ENCODE assay signal across 11 cellular contexts in genomic region chr12:112018571-112019237, GRCh38. TPM values are rescaled to one million over a fixed set of nuclear protein-coding genes. Genes with fewer than 3 reads are reported as not detected.
DNase-seq lines count a peak whose midpoint lies in the region; ATAC-seq and TF ChIP-seq lines count a peak whose summit lies in the region.
"Had no signal": no experiment of that assay in that cellular context is flagged by ENCODE, and none has a peak within 500 bp of the region (broad histone marks: within the 10 kb centered on the region; RNA-seq: fewer than 3 reads in every experiment).

No MANE protein-coding gene starts in this region.

- no peak overlapping the region for H3K14ac ChIP-seq in IMR-90 (replicated peaks; ENCODE audit: low read depth, low read length)

- CTCF ChIA-PET in IMR-90 (lab: Yijun Ruan, JAX) = no interaction called here

- TF ChIP-seq POLR2A in IMR-90 (IDR thresholded peaks at IDR 0.05; ENCODE audit: low read depth, low read length) (no peak), spleen (IDR thresholded peaks at IDR 0.05) (no peak)

- H4K8ac ChIP-seq in IMR-90 (ENCODE audit: low read depth in 2 of 2, low read length in 2 of 2) = peak overlapping the region in 1 of 2 experiments; percentile 12; a peak in 1 of 4 replicates

- H3K27me3 Mint-ChIP-seq in CD14-positive monocyte (ENCODE audit: low read depth in 3 of 3) = no peaks in the 10 kb centered on the region
- H3K27me3 Mint-ChIP-seq in activated naive CD8-positive, alpha-beta T cell treated with anti-CD3 and anti-CD28 coated beads, Interleukin-2, amount 10 ng/mL, durations not matched to agents 7 days and 5 days = no peaks in the 10 kb centered on the region
- H3K27me3 Mint-ChIP-seq in immature natural killer cell (ENCODE audit: low read depth in 3 of 3) = peaks cover 0 to 4% (median 2%) of the 10 kb centered on the region in 3 donors
- H3K27me3 Mint-ChIP-seq: activated naive CD4-positive, alpha-beta T cell treated with anti-CD3 and anti-CD28 coated beads, Interleukin-2, amount 10 ng/mL, durations not matched to agents 7 days and 5 days had no signal

- TF ChIP-seq CTCF in CD14-positive monocyte (IDR thresholded peaks at IDR 0.05) = no peak
- no peak for TF ChIP-seq CTCF in IMR-90 (conservative IDR thresholded peaks at IDR 0.05; ENCODE audit: low read depth, low read length)
- no peak for TF ChIP-seq CTCF in spleen (IDR thresholded peaks at IDR 0.05 in 8 of 11, conservative IDR thresholded peaks at IDR 0.05 in 3 of 11)

- H2AK5ac ChIP-seq in IMR-90 (ENCODE audit: low read depth, low read length) = no peak overlapping the region; the same call in 1 of the 2 replicates

- ATAC-seq in IMR-90 (ENCODE audit: low read depth) = peak; percentile 85
- ATAC-seq in activated naive CD8-positive, alpha-beta T cell treated with anti-CD3 and anti-CD28 coated beads, Interleukin-2, amount 10 ng/mL, durations not matched to agents 7 days and 5 days (ENCODE audit: low read depth) = no peak
- ATAC-seq in GM21737 (IDR thresholded peaks at IDR 0.05; ENCODE audit: unreplicated experiment) = no peak
- no peak for ATAC-seq in GM19463 (IDR thresholded peaks at IDR 0.05; ENCODE audit: unreplicated experiment)

- H2BK5ac ChIP-seq in IMR-90 (ENCODE audit: low read depth, low read length, poor library complexity, severe bottlenecking) = peak overlapping the region; percentile 73

- POLR2A ChIA-PET in IMR-90 (lab: Charles Lee; ENCODE audit: unreplicated experiment) = no interaction called here
- POLR2A ChIA-PET in activated naive CD8-positive, alpha-beta T cell treated with anti-CD3 and anti-CD28 coated beads, Interleukin-2, amount 10 ng/mL, durations not matched to agents 7 days and 5 days (lab: Charles Lee) = no interaction called here

- H3K9me3 Mint-ChIP-seq in CD14-positive monocyte (peaks cover 0 to 2% (median 0%) of the 10 kb centered on the region in 7 donors), immature natural killer cell (no peaks in the 10 kb centered on the region)
- peaks cover 6% of the 10 kb centered on the region for H3K9me3 Mint-ChIP-seq in activated naive CD8-positive, alpha-beta T cell treated with anti-CD3 and anti-CD28 coated beads, Interleukin-2, amount 10 ng/mL, durations not matched to agents 7 days and 5 days

- no TSS peak for BruUV-seq in IMR-90 (replicated peaks; lab: Mats Ljungman, UMichigan)

- peak overlapping the region; percentile 68 for H3K4ac ChIP-seq in IMR-90 (ENCODE audit: low read depth, low read length)

- peak overlapping the region; percentile 87 for H3K4me2 ChIP-seq in IMR-90 (ENCODE audit: low read depth, low read length)

- no peak overlapping the region for H3K4me3 Mint-ChIP-seq in CD14-positive monocyte
- no peak overlapping the region for H3K4me3 Mint-ChIP-seq in activated naive CD8-positive, alpha-beta T cell treated with anti-CD3 and anti-CD28 coated beads, Interleukin-2, amount 10 ng/mL, durations not matched to agents 7 days and 5 days
- H3K4me3 Mint-ChIP-seq in immature natural killer cell = no peak overlapping the region
- H3K4me3 Mint-ChIP-seq: activated naive CD4-positive, alpha-beta T cell treated with anti-CD3 and anti-CD28 coated beads, Interleukin-2, amount 10 ng/mL, durations not matched to agents 7 days and 5 days had no signal

- peaks cover 31% of the 10 kb centered on the region for H3K9me1 ChIP-seq in IMR-90 (ENCODE audit: insufficient read depth, low read length)

- dilution Hi-C loops in IMR-90 (cut with HindIII; ENCODE audit: low sequenced_read_pairs, unreplicated experiment) = no loop called here

- H3K4me1 Mint-ChIP-seq in CD14-positive monocyte = peaks cover 41% of the 10 kb centered on the region
- H3K4me1 Mint-ChIP-seq in activated naive CD8-positive, alpha-beta T cell treated with anti-CD3 and anti-CD28 coated beads, Interleukin-2, amount 10 ng/mL, durations not matched to agents 7 days and 5 days = peaks cover 27% of the 10 kb centered on the region
- peaks cover 39 to 53% of the 10 kb centered on the region in 2 donors for H3K4me1 Mint-ChIP-seq in immature natural killer cell

- H3K27ac Mint-ChIP-seq in CD14-positive monocyte (peak overlapping the region in 5 of 7 donors; percentile 13 to 69 (median 27)), immature natural killer cell (peak overlapping the region; percentile 1 to 70 (median 26))
- peak overlapping the region; percentile 6 for H3K27ac Mint-ChIP-seq in activated naive CD8-positive, alpha-beta T cell treated with anti-CD3 and anti-CD28 coated beads, Interleukin-2, amount 10 ng/mL, durations not matched to agents 7 days and 5 days
- H3K27ac Mint-ChIP-seq: activated naive CD4-positive, alpha-beta T cell treated with anti-CD3 and anti-CD28 coated beads, Interleukin-2, amount 10 ng/mL, durations not matched to agents 7 days and 5 days had no signal

- H3K36me3 Mint-ChIP-seq in CD14-positive monocyte = peaks cover 51 to 73% of the 10 kb centered on the region in 2 donors
- peaks cover 20% of the 10 kb centered on the region for H3K36me3 Mint-ChIP-seq in activated naive CD8-positive, alpha-beta T cell treated with anti-CD3 and anti-CD28 coated beads, Interleukin-2, amount 10 ng/mL, durations not matched to agents 7 days and 5 days
- peaks cover 17 to 32% (median 25%) of the 10 kb centered on the region in 3 donors for H3K36me3 Mint-ChIP-seq in immature natural killer cell

- peaks cover 26% of the 10 kb centered on the region for H3K36me3 ChIP-seq in IMR-90 (ENCODE audit: control insufficient read depth, insufficient read depth, low read length)
- peaks cover 3 to 84% (median 42%) of the 10 kb centered on the region in 6 donors for H3K36me3 ChIP-seq in spleen

- no peak overlapping the region; the same call in 1 of the 2 replicates for H2BK20ac ChIP-seq in IMR-90 (ENCODE audit: low read depth, low read length)

- H2BK120ac ChIP-seq in IMR-90 (ENCODE audit: low read depth, low read length) = no peak overlapping the region; the same call in 1 of the 2 replicates

- peaks cover 9% of the 10 kb centered on the region for H3K4me1 ChIP-seq in IMR-90 (ENCODE audit: control insufficient read depth, insufficient read depth, low read length)
- peaks cover 16 to 75% (median 53%) of the 10 kb centered on the region in 6 donors for H3K4me1 ChIP-seq in spleen

- H3K9me3 ChIP-seq in IMR-90 (ENCODE audit: control insufficient read depth, insufficient read depth, low read length) (no peaks in the 10 kb centered on the region), spleen (peaks cover 0 to 4% (median 0%) of the 10 kb centered on the region in 8 donors)

- H3K4me3 ChIP-seq in IMR-90 (ENCODE audit: insufficient read depth, low read depth, low read length) = no peak overlapping the region
- no peak overlapping the region for H3K4me3 ChIP-seq in spleen

- 0 out of 3 replicates have a peak overlapping the region, but pooled peaks have one; percentile 17 for H2BK15ac ChIP-seq in IMR-90 (ENCODE audit: low read depth, low read length)

- intact Hi-C loops in CD14-positive monocyte (cut with micrococcal nuclease) (loop anchor here (10.0 kb wide), 2 partner anchors 74 to 96 kb away; no protein-coding TSS in a partner anchor), IMR-90 (cut with micrococcal nuclease) (no loop called here), spleen (cut with DNase I; ENCODE audit: low total_unique reads) (loop anchor here (5.0 kb wide), 1 partner anchor 71 kb away; no protein-coding TSS in a partner anchor)

- H3K27me3 ChIP-seq in IMR-90 (ENCODE audit: control insufficient read depth, insufficient read depth, low read length) (no peaks in the 10 kb centered on the region), spleen (replicated peaks in 1 of 7) (no peaks in the 10 kb centered on the region)

- in situ Hi-C loops in IMR-90 (cut with MboI; ENCODE audit: low sequenced_read_pairs) = no loop called here

- H3K27ac ChIP-seq in IMR-90 (ENCODE audit: insufficient read depth, low read length) = peak overlapping the region; percentile 82
- peak overlapping the region in 1 of 8 donors; percentile 12 for H3K27ac ChIP-seq in spleen

- peaks cover 44% of the 10 kb centered on the region; the same call in 1 of the 2 replicates for H4K20me1 ChIP-seq in IMR-90 (ENCODE audit: insufficient read depth, low read length)

- TF ChIP-seq RAD21 in IMR-90 (IDR thresholded peaks at IDR 0.05; ENCODE audit: low read length) = no peak

- H3K23ac ChIP-seq in IMR-90 (ENCODE audit: low read depth, low read length) = peak overlapping the region; percentile 36; the same call in 1 of the 2 replicates

- peak overlapping the region; percentile 31 for H4K5ac ChIP-seq in IMR-90 (ENCODE audit: low read depth, low read length)

- no peak overlapping the region for H3K56ac ChIP-seq in IMR-90 (ENCODE audit: extremely low read depth, insufficient read depth, low read length)

- whole genome bisulfite sequencing in IMR-90 (ENCODE audit: extremely low coverage in 2 of 2, insufficient read length in 1 of 2), 2 experiments = no CpG with 5 or more reads among the region's 2 CpGs
- 75 to 92% (median 83%) methylated on average over 2 of the region's 2 CpGs for WGBS in spleen, 5 donors

- no peak overlapping the region for H2AK9ac ChIP-seq in IMR-90 (replicated peaks; ENCODE audit: low read depth, low read length, poor library complexity)

- 0 out of 2 replicates have a peak overlapping the region, but pooled peaks have one; percentile 5 for H3K9ac ChIP-seq in IMR-90 (ENCODE audit: low read depth, low read length)

- DNase-seq in CD14-positive monocyte (ENCODE audit: low spot score) (no peak), IMR-90 (peak; percentile 92), immature natural killer cell (no peak), spleen (no peak), retina (no peak)
- no peak for DNase-seq in activated naive CD8-positive, alpha-beta T cell treated with anti-CD3 and anti-CD28 coated beads, Interleukin-2, amount 10 ng/mL, durations not matched to agents 7 days and 5 days
- DNase-seq: activated naive CD4-positive, alpha-beta T cell treated with anti-CD3 and anti-CD28 coated beads, Interleukin-2, amount 10 ng/mL, durations not matched to agents 7 days and 5 days; hypothalamus; NCI-H187 treated with DMSO at 0.1 percent for 48 hours had no signal

- peak overlapping the region; percentile 50; the same call in 1 of the 2 replicates for H4K91ac ChIP-seq in IMR-90 (ENCODE audit: insufficient read depth, low read depth, low read length)

- peak overlapping the region; percentile 44; the same call in 1 of the 2 replicates for H3K18ac ChIP-seq in IMR-90 (ENCODE audit: low read depth, low read length)

- H3K79me1 ChIP-seq in IMR-90 (ENCODE audit: low read depth in 1 of 2, low read length in 2 of 2) = peaks cover 38 to 76% of the 10 kb centered on the region in 2 experiments

- H2AFZ ChIP-seq in IMR-90 (replicated peaks; ENCODE audit: low read length, poor library complexity) = no peak overlapping the region

RNA-seq across cellular contexts. Expression of gene ERP29, which starts 5.5 kb away (rescaled TPM):
- polyA plus RNA-seq in CD14-positive monocyte (100 to 1,000 TPM; 170 to 207 TPM), IMR-90 (2012; rRNA removed) (82.2 and 98.8 TPM in 2 replicates), immature natural killer cell (100 to 1,000 TPM; 106 to 137 (median 119) TPM), spleen (100 to 1,000 TPM; 142 to 196 (median 163) TPM)
- total RNA-seq in IMR-90 (2012; rRNA removed) (30.3 and 36.1 TPM in 2 replicates), spleen (100 to 1,000 TPM in 2 of 7 donors, 10 to 100 TPM in 5; 64.4 to 114 (median 82.7) TPM)
- 45.7 and 75.1 TPM in 2 replicates for polyA plus RNA-seq in IMR-90 (2012; cell fraction: cytosol; rRNA removed)
- polyA plus RNA-seq in IMR-90 (2012; cell fraction: nucleus; rRNA removed; ENCODE audit: low replicate concordance) = 21.4 and 48.6 TPM in 2 replicates
- total RNA-seq in activated naive CD8-positive, alpha-beta T cell treated with anti-CD3 and anti-CD28 coated beads, Interleukin-2, amount 10 ng/mL, durations not matched to agents 7 days and 5 days = 100 to 1,000 TPM; 158 TPM

RNA-seq across cellular contexts. Expression of gene TMEM116, which starts 5.7 kb away (rescaled TPM):
- 10 to 100 TPM in 1 of 2 donors, 1 to 10 TPM in 1; 8.3 to 11.6 TPM for polyA plus RNA-seq in CD14-positive monocyte
- 4.7 and 8.4 TPM in 2 replicates for total RNA-seq in IMR-90 (2012; rRNA removed)
- polyA plus RNA-seq in IMR-90 (2012; rRNA removed) = 4.6 and 5.5 TPM in 2 replicates
- polyA plus RNA-seq in IMR-90 (2012; cell fraction: cytosol; rRNA removed) = 3.4 and 3.8 TPM in 2 replicates
- polyA plus RNA-seq in IMR-90 (2012; cell fraction: nucleus; rRNA removed; ENCODE audit: low replicate concordance) = 2.9 and 8.4 TPM in 2 replicates
- 10 to 100 TPM; 23.4 to 26.2 TPM for total RNA-seq in activated naive CD8-positive, alpha-beta T cell treated with anti-CD3 and anti-CD28 coated beads, Interleukin-2, amount 10 ng/mL, durations not matched to agents 7 days and 5 days
- polyA plus RNA-seq in immature natural killer cell = 10 to 100 TPM; 11.2 to 15.1 (median 11.8) TPM
- total RNA-seq in spleen = 10 to 100 TPM in 5 of 7 donors, 1 to 10 TPM in 2; 7.5 to 15.2 (median 11.4) TPM
- 1 to 10 TPM; 5.4 to 6.2 (median 6.2) TPM for polyA plus RNA-seq in spleen
